In the genomic region with DNA sequence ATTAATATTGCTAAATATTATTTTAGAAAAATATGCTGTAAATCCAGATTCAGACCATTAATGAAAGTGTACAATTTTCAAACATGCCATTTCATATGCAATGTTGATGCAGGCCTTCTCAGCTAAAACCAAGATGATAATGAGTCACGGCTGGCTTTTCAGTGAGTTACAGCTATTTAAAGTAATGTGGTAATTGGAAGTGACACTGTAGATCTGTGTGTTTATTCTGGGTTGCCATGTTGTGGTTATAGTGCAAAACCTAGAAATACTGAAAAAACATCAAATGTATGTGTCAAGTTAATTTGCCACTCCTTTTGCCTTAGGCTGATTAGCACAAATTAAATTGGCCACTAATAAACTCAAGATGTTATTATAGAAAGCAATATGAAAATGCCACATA, we compare ENCODE assay signal across 17 cellular contexts.
DNase-seq lines count a peak whose midpoint lies in the region; ATAC-seq and TF ChIP-seq lines count a peak whose summit lies in the region.
"Had no signal": no experiment of that assay in that cellular context is flagged by ENCODE, and none has a peak within 500 bp of the region (broad histone marks: within the 10 kb centered on the region; RNA-seq: fewer than 3 reads in every experiment).

No MANE protein-coding gene starts in this region.

- 9% methylated on average over 1 of the region's 1 CpG for whole genome bisulfite sequencing in SK-N-SH (ENCODE audit: low lambda C conversion rate)

- TF ChIP-seq CTCF in SK-N-SH (IDR thresholded peaks at IDR 0.05) = no peak
- no peak for TF ChIP-seq CTCF in thoracic aorta (IDR thresholded peaks at IDR 0.05)
- no peak for TF ChIP-seq CTCF in neural progenitor cell (IDR thresholded peaks at IDR 0.05)

- H3K27ac ChIP-seq in SK-N-SH (ENCODE audit: low read depth in 2 of 2, low read length in 1 of 2) (peak overlapping the region; percentile 78 to 91), thoracic aorta (peak overlapping the region; percentile 13 to 71), neural progenitor cell (no peak overlapping the region)
- H3K27ac ChIP-seq: heart right ventricle, HL-60, left ventricle myocardium inferior had no signal

- H3K9ac ChIP-seq in SK-N-SH = peak overlapping the region; percentile 46; the same call in 1 of the 2 replicates
- H3K9ac ChIP-seq in neural progenitor cell = no peak overlapping the region

- H3K79me2 ChIP-seq in SK-N-SH (ENCODE audit: insufficient read depth) (no peaks in the 10 kb centered on the region), neural progenitor cell (ENCODE audit: low read depth) (no peaks in the 10 kb centered on the region)

- no peaks in the 10 kb centered on the region for H3K9me2 ChIP-seq in SK-N-SH

- H3K4me1 ChIP-seq in SK-N-SH (ENCODE audit: control insufficient read depth in 1 of 2, insufficient read depth in 2 of 2, low read depth in 1 of 2, low read length in 1 of 2) (peaks cover 11 to 55% of the 10 kb centered on the region in 2 experiments; a peak in 3 of 4 replicates), thoracic aorta (ENCODE audit: control insufficient read depth in 1 of 2, low read depth in 2 of 2) (peaks cover 24 to 34% of the 10 kb centered on the region in 2 donors), neural progenitor cell (no peaks in the 10 kb centered on the region)
- H3K4me1 ChIP-seq: left ventricle myocardium inferior had no signal

- DNase-seq in HS-5 (ENCODE audit: low read depth) (peak; percentile 56), SK-N-SH (peak; percentile 3), fibroblast of peridontal ligament (ENCODE audit: extremely low read depth) (peak; percentile 97), thoracic aorta (ENCODE audit: low spot score) (no peak), neural progenitor cell (ENCODE audit: low spot score) (no peak)
- no peak for DNase-seq in stimulated activated naive CD8-positive, alpha-beta T cell treated with anti-CD3 and anti-CD28 coated beads, Interleukin-15, amount 100 ng/mL, for 72 hours
- DNase-seq: activated CD4-positive, alpha-beta T cell treated with anti-CD3 and anti-CD28 coated beads, Interleukin-2, amount 10 ng/mL, durations not matched to agents 7 days and 5 days; DMS53; heart right ventricle; left ventricle myocardium inferior; NCI-H1105; NCI-H526 treated with DMSO at 0.1 percent for 48 hours; nucleus accumbens; stimulated activated naive CD8-positive, alpha-beta T cell treated with anti-CD3 and anti-CD28 coated beads, Interleukin-15, Interleukin-2, amounts not matched to agents 100 U/mL and 50 U/mL, for 24 hours; T-cell had no signal

- H3K36me3 ChIP-seq in SK-N-SH (replicated peaks in 1 of 2; ENCODE audit: control insufficient read depth in 1 of 2, insufficient read depth in 2 of 2, low read length in 1 of 2) = no peaks in the 10 kb centered on the region
- H3K36me3 ChIP-seq in thoracic aorta = no peaks in the 10 kb centered on the region
- H3K36me3 ChIP-seq in neural progenitor cell = no peaks in the 10 kb centered on the region
- H3K36me3 ChIP-seq: heart right ventricle, left ventricle myocardium inferior had no signal

- peaks cover 37% of the 10 kb centered on the region for H3K4me1 Mint-ChIP-seq in neural progenitor cell
- no peaks in the 10 kb centered on the region for H3K4me1 Mint-ChIP-seq in stimulated activated naive CD8-positive, alpha-beta T cell treated with anti-CD3 and anti-CD28 coated beads, Interleukin-15, amount 100 ng/mL, for 72 hours
- H3K4me1 Mint-ChIP-seq: activated CD4-positive, alpha-beta T cell treated with anti-CD3 and anti-CD28 coated beads, Interleukin-2, amount 10 ng/mL, durations not matched to agents 7 days and 5 days; T-cell had no signal

- no peak overlapping the region for H3K4me3 Mint-ChIP-seq in neural progenitor cell
- no peak overlapping the region for H3K4me3 Mint-ChIP-seq in stimulated activated naive CD8-positive, alpha-beta T cell treated with anti-CD3 and anti-CD28 coated beads, Interleukin-15, amount 100 ng/mL, for 72 hours
- H3K4me3 Mint-ChIP-seq: activated CD4-positive, alpha-beta T cell treated with anti-CD3 and anti-CD28 coated beads, Interleukin-2, amount 10 ng/mL, durations not matched to agents 7 days and 5 days; T-cell had no signal

- H3K9me3 ChIP-seq in SK-N-SH (no peaks in the 10 kb centered on the region), thoracic aorta (no peaks in the 10 kb centered on the region), neural progenitor cell (ENCODE audit: low read depth) (no peaks in the 10 kb centered on the region)
- H3K9me3 ChIP-seq: heart right ventricle, left ventricle myocardium inferior had no signal

- CTCF ChIA-PET in SK-N-SH (lab: Yijun Ruan, JAX) = no interaction called here

- no peaks in the 10 kb centered on the region for H3K27me3 ChIP-seq in SK-N-SH (ENCODE audit: insufficient read depth)
- no peaks in the 10 kb centered on the region for H3K27me3 ChIP-seq in thoracic aorta (replicated peaks; ENCODE audit: insufficient read depth)
- H3K27me3 ChIP-seq in neural progenitor cell = no peaks in the 10 kb centered on the region
- H3K27me3 ChIP-seq: heart right ventricle had no signal

- no peak; the same call in 1 of the 2 replicates for TF ChIP-seq RAD21 in SK-N-SH (IDR thresholded peaks at IDR 0.05; ENCODE audit: low read length)

- H3K27me3 Mint-ChIP-seq in neural progenitor cell (ENCODE audit: insufficient read depth, low read depth) = no peaks in the 10 kb centered on the region
- H3K27me3 Mint-ChIP-seq in stimulated activated naive CD8-positive, alpha-beta T cell treated with anti-CD3 and anti-CD28 coated beads, Interleukin-15, amount 100 ng/mL, for 72 hours = no peaks in the 10 kb centered on the region
- H3K27me3 Mint-ChIP-seq: activated CD4-positive, alpha-beta T cell treated with anti-CD3 and anti-CD28 coated beads, Interleukin-2, amount 10 ng/mL, durations not matched to agents 7 days and 5 days; T-cell had no signal

- POLR2A ChIA-PET in SK-N-SH (lab: Yijun Ruan, JAX) = no interaction called here

- H3F3A ChIP-seq in SK-N-SH (replicated peaks; ENCODE audit: insufficient read depth) = peaks cover 56% of the 10 kb centered on the region
- H3F3A ChIP-seq in neural progenitor cell (ENCODE audit: low read depth) = no peaks in the 10 kb centered on the region

- peak; percentile 63 to 68; a peak in 3 of 4 replicates for TF ChIP-seq EP300 in SK-N-SH (IDR thresholded peaks at IDR 0.05; ENCODE audit: borderline replicate concordance in 1 of 2, low read depth in 1 of 2, low read length in 1 of 2)

- no peak overlapping the region for H3K27ac Mint-ChIP-seq in neural progenitor cell
- H3K27ac Mint-ChIP-seq in stimulated activated naive CD8-positive, alpha-beta T cell treated with anti-CD3 and anti-CD28 coated beads, Interleukin-15, amount 100 ng/mL, for 72 hours = no peak overlapping the region
- H3K27ac Mint-ChIP-seq: activated CD4-positive, alpha-beta T cell treated with anti-CD3 and anti-CD28 coated beads, Interleukin-2, amount 10 ng/mL, durations not matched to agents 7 days and 5 days; T-cell had no signal

- H4K20me1 ChIP-seq in SK-N-SH (ENCODE audit: insufficient read depth) (no peaks in the 10 kb centered on the region), neural progenitor cell (ENCODE audit: low read depth) (no peaks in the 10 kb centered on the region)

- no peaks in the 10 kb centered on the region for H3K9me3 Mint-ChIP-seq in neural progenitor cell
- no peaks in the 10 kb centered on the region for H3K9me3 Mint-ChIP-seq in stimulated activated naive CD8-positive, alpha-beta T cell treated with anti-CD3 and anti-CD28 coated beads, Interleukin-15, amount 100 ng/mL, for 72 hours
- H3K9me3 Mint-ChIP-seq: activated CD4-positive, alpha-beta T cell treated with anti-CD3 and anti-CD28 coated beads, Interleukin-2, amount 10 ng/mL, durations not matched to agents 7 days and 5 days had no signal

- no peak overlapping the region for H2AFZ ChIP-seq in SK-N-SH (ENCODE audit: low read depth)
- no peak overlapping the region for H2AFZ ChIP-seq in neural progenitor cell (replicated peaks)

- peak overlapping the region; percentile 43 for H3K4me2 ChIP-seq in SK-N-SH
- H3K4me2 ChIP-seq in neural progenitor cell = no peak overlapping the region

- no peaks in the 10 kb centered on the region for H3K36me3 Mint-ChIP-seq in neural progenitor cell
- H3K36me3 Mint-ChIP-seq: T-cell had no signal

- ATAC-seq in thoracic aorta (ENCODE audit: insufficient number of reproducible peaks, low FRiP score, low read depth) = peak; percentile 61
- ATAC-seq in stimulated activated naive CD8-positive, alpha-beta T cell treated with anti-CD3 and anti-CD28 coated beads, Interleukin-15, amount 100 ng/mL, for 72 hours = no peak
- no peak for ATAC-seq in activated CD4-positive, CD25-positive, alpha-beta regulatory T cell treated with anti-CD3 and anti-CD28 coated beads, Interleukin-2, amount 50 U/mL, for 24 hours
- ATAC-seq: stimulated activated naive CD8-positive, alpha-beta T cell treated with anti-CD3 and anti-CD28 coated beads, Interleukin-15, Interleukin-2, amounts not matched to agents 100 U/mL and 50 U/mL, for 24 hours; T-cell had no signal

- H3K4me3 ChIP-seq in SK-N-SH (ENCODE audit: low read depth in 2 of 2, low read length in 1 of 2) (no peak overlapping the region), thoracic aorta (peak overlapping the region; percentile 42), neural progenitor cell (no peak overlapping the region)
- H3K4me3 ChIP-seq: heart right ventricle, left ventricle myocardium inferior had no signal

TF ChIP-seq in SK-N-SH, 30 proteins besides CTCF, POLR2A, EP300 and RAD21 (continues in another document):
- no peak for TF ChIP-seq CHD2 (IDR thresholded peaks at IDR 0.05; ENCODE audit: low read length, partially characterized antibody)
- TF ChIP-seq SIN3A (IDR thresholded peaks at IDR 0.05; ENCODE audit: borderline replicate concordance, low read depth, low read length) = no peak
- TF ChIP-seq JUND (IDR thresholded peaks at IDR 0.05) = peak; percentile 87
- peak; percentile 80 for TF ChIP-seq FOSL2 (IDR thresholded peaks at IDR 0.05; ENCODE audit: borderline replicate concordance, low read depth)
- TF ChIP-seq SMC3 (IDR thresholded peaks at IDR 0.05; ENCODE audit: low read depth, low read length) = no peak
- TF ChIP-seq MEF2A (IDR thresholded peaks at IDR 0.05; ENCODE audit: borderline replicate concordance, low read depth) = 0 out of 2 replicates have a peak, but pooled peaks have one; percentile 15

Comparison
In these comparisons a context has a peak if more than half of its experiments do, and no peak if none do; other contexts are left out.
1. DNase-seq: peak in HS-5 (single experiment), SK-N-SH (single experiment) and fibroblast of peridontal ligament (single experiment); none in thoracic aorta (single experiment), neural progenitor cell (single experiment) and stimulated activated naive CD8-positive, alpha-beta T cell treated with anti-CD3 and anti-CD28 coated beads, Interleukin-15, amount 100 ng/mL, for 72 hours (0 of 2).